Comparison of ENCODE assay signal across 30 cellular contexts in genomic region chr3:43729707-43730399, GRCh38. TPM values are rescaled to one million over a fixed set of nuclear protein-coding genes. Genes with fewer than 3 reads are reported as not detected.
DNase-seq lines count a peak whose midpoint lies in the region; ATAC-seq, FAIRE-seq and TF ChIP-seq lines count a peak whose summit lies in the region.
"Had no signal": no experiment of that assay in that cellular context is flagged by ENCODE, and none has a peak within 500 bp of the region (broad histone marks: within the 10 kb centered on the region; RNA-seq: fewer than 3 reads in every experiment).

No MANE protein-coding gene starts in this region.

- no peak overlapping the region for H3K9ac ChIP-seq in kidney (ENCODE audit: low read length in 2 of 2)

- no peak overlapping the region for H3K4me3 Mint-ChIP-seq in activated T-helper 2 cell treated with anti-CD3 and anti-CD28 coated beads, Interferon-gamma antibody, Interleukin-2, Interleukin-4, amounts not matched to agents 10 μg/mL and 5 μg/mL and 100 μg/mL, durations not matched to agents 14 hours and 24 hours and 36 hours (ENCODE audit: low read depth)
- H3K4me3 Mint-ChIP-seq: activated CD8-positive, alpha-beta T cell treated with anti-CD3 and anti-CD28 coated beads, Interleukin-2, amount 10 ng/mL, durations not matched to agents 7 days and 5 days; activated naive CD4-positive, alpha-beta T cell treated with anti-CD3 and anti-CD28 coated beads, Interleukin-2, amount 50 U/mL, for 24 hours; H9; immature natural killer cell; naive thymus-derived CD4-positive, alpha-beta T cell; stimulated activated memory B cell treated with anti-CD40 and anti-IgM and Interleukin-4, amounts not matched to agents 10 μg/mL and 1 μg/mL and 100 μg/mL, for 72 hours had no signal

- no peaks in the 10 kb centered on the region for H3K27me3 Mint-ChIP-seq in activated T-helper 2 cell treated with anti-CD3 and anti-CD28 coated beads, Interferon-gamma antibody, Interleukin-2, Interleukin-4, amounts not matched to agents 10 μg/mL and 5 μg/mL and 100 μg/mL, durations not matched to agents 14 hours and 24 hours and 36 hours (ENCODE audit: low read depth)
- H3K27me3 Mint-ChIP-seq: activated naive CD4-positive, alpha-beta T cell treated with anti-CD3 and anti-CD28 coated beads, Interleukin-2, amount 50 U/mL, for 24 hours; naive thymus-derived CD4-positive, alpha-beta T cell; stimulated activated memory B cell treated with anti-CD40 and anti-IgM and Interleukin-4, amounts not matched to agents 10 μg/mL and 1 μg/mL and 100 μg/mL, for 72 hours had no signal

- H3K27ac ChIP-seq in thyroid gland (peak overlapping the region; percentile 52 to 83 (median 64)), kidney (ENCODE audit: low read depth in 2 of 2, low read length in 2 of 2) (no peak overlapping the region)
- H3K27ac ChIP-seq: brain microvascular endothelial cell, gastroesophageal sphincter, left ventricle myocardium inferior, VCaP had no signal

- no peaks in the 10 kb centered on the region for H3K4me1 Mint-ChIP-seq in activated T-helper 2 cell treated with anti-CD3 and anti-CD28 coated beads, Interferon-gamma antibody, Interleukin-2, Interleukin-4, amounts not matched to agents 10 μg/mL and 5 μg/mL and 100 μg/mL, durations not matched to agents 14 hours and 24 hours and 36 hours (ENCODE audit: low read depth)
- H3K4me1 Mint-ChIP-seq: activated naive CD4-positive, alpha-beta T cell treated with anti-CD3 and anti-CD28 coated beads, Interleukin-2, amount 50 U/mL, for 24 hours; immature natural killer cell; naive thymus-derived CD4-positive, alpha-beta T cell; stimulated activated memory B cell treated with anti-CD40 and anti-IgM and Interleukin-4, amounts not matched to agents 10 μg/mL and 1 μg/mL and 100 μg/mL, for 72 hours had no signal

- no peaks in the 10 kb centered on the region for H3K9me3 Mint-ChIP-seq in activated T-helper 2 cell treated with anti-CD3 and anti-CD28 coated beads, Interferon-gamma antibody, Interleukin-2, Interleukin-4, amounts not matched to agents 10 μg/mL and 5 μg/mL and 100 μg/mL, durations not matched to agents 14 hours and 24 hours and 36 hours
- H3K9me3 Mint-ChIP-seq: activated naive CD4-positive, alpha-beta T cell treated with anti-CD3 and anti-CD28 coated beads, Interleukin-2, amount 50 U/mL, for 24 hours; H9; immature natural killer cell; naive thymus-derived CD4-positive, alpha-beta T cell; stimulated activated memory B cell treated with anti-CD40 and anti-IgM and Interleukin-4, amounts not matched to agents 10 μg/mL and 1 μg/mL and 100 μg/mL, for 72 hours had no signal

- 36 to 53% methylated on average over 1 of the region's 1 CpG for WGBS in thyroid gland, 2 donors

- no peak for FAIRE-seq in kidney (lab: Jason Lieb, UNC)

- H3K36me3 ChIP-seq in mucosa of descending colon (ENCODE audit: low read depth) (no peaks in the 10 kb centered on the region), thyroid gland (no peaks in the 10 kb centered on the region), kidney (ENCODE audit: control insufficient read depth in 1 of 2, insufficient read depth in 2 of 2, low read length in 2 of 2) (no peaks in the 10 kb centered on the region)
- H3K36me3 ChIP-seq: brain microvascular endothelial cell, left ventricle myocardium inferior, MG63 had no signal

- ATAC-seq in mucosa of descending colon, result peak; percentile 95
- ATAC-seq: activated CD8-positive, alpha-beta T cell treated with anti-CD3 and anti-CD28 coated beads, Interleukin-2, amount 10 ng/mL, durations not matched to agents 7 days and 5 days; gastroesophageal sphincter; naive thymus-derived CD4-positive, alpha-beta T cell; stimulated activated memory B cell treated with anti-CD40 and anti-IgM and Interleukin-4, amounts not matched to agents 10 μg/mL and 1 μg/mL and 100 μg/mL, for 72 hours had no signal

- intact Hi-C loops in mucosa of descending colon (cut with DNase I, micrococcal nuclease), result no loop called here
- intact Hi-C loops in thyroid gland (cut with DNase I), result no loop called here
- intact Hi-C loops in kidney (cut with DNase I), result no loop called here
- intact Hi-C loops in activated T-helper 2 cell treated with anti-CD3 and anti-CD28 coated beads, Interferon-gamma antibody, Interleukin-2, Interleukin-4, amounts not matched to agents 10 μg/mL and 5 μg/mL and 100 μg/mL, durations not matched to agents 14 hours and 24 hours and 36 hours (cut with micrococcal nuclease), result no loop called here

- no peaks in the 10 kb centered on the region for H3K36me3 Mint-ChIP-seq in activated T-helper 2 cell treated with anti-CD3 and anti-CD28 coated beads, Interferon-gamma antibody, Interleukin-2, Interleukin-4, amounts not matched to agents 10 μg/mL and 5 μg/mL and 100 μg/mL, durations not matched to agents 14 hours and 24 hours and 36 hours (ENCODE audit: low read depth)

- no peak for TF ChIP-seq CTCF in epithelial cell of esophagus (IDR thresholded peaks at IDR 0.05; ENCODE audit: insufficient read depth, low read depth, low read length, missing control alignments)
- no peak for TF ChIP-seq CTCF in mucosa of descending colon (IDR thresholded peaks at IDR 0.05)
- no peak for TF ChIP-seq CTCF in thyroid gland (IDR thresholded peaks at IDR 0.05)
- no peak for TF ChIP-seq CTCF in kidney (IDR thresholded peaks at IDR 0.05; ENCODE audit: borderline replicate concordance, extremely low read depth, insufficient read depth)
- no peak for TF ChIP-seq CTCF in GM20000 (IDR thresholded peaks at IDR 0.05; ENCODE audit: extremely low read depth, missing control alignments)

- H3K4me3 ChIP-seq in epithelial cell of esophagus (ENCODE audit: low read length) (no peak overlapping the region), mucosa of descending colon (no peak overlapping the region), thyroid gland (replicated peaks in 1 of 3) (no peak overlapping the region), kidney (ENCODE audit: low read length in 2 of 2) (no peak overlapping the region)
- H3K4me3 ChIP-seq: gastroesophageal sphincter, left ventricle myocardium inferior, MG63 had no signal

- H3K27me3 ChIP-seq in thyroid gland, result no peaks in the 10 kb centered on the region
- H3K27me3 ChIP-seq: brain microvascular endothelial cell, gastroesophageal sphincter, MG63 had no signal

- H3K9me3 ChIP-seq in mucosa of descending colon (no peaks in the 10 kb centered on the region), thyroid gland (no peaks in the 10 kb centered on the region), kidney (ENCODE audit: control insufficient read depth in 1 of 2, low read length in 2 of 2) (no peaks in the 10 kb centered on the region)
- H3K9me3 ChIP-seq: gastroesophageal sphincter, left ventricle myocardium inferior, MG63 had no signal

- DNase-seq in NCI-H2196 (lab: John Stamatoyannopoulos, UW; ENCODE audit: unreplicated experiment) (peak; percentile 1), NCI-H2196 treated with DMSO at 0.1 percent for 48 hours (lab: John Stamatoyannopoulos, UW; ENCODE audit: unreplicated experiment) (no peak), epithelial cell of esophagus (ENCODE audit: low read depth) (peak; percentile 42), mucosa of descending colon (peak; percentile 60 to 79 (median 60)), thyroid gland (peak; percentile 91 to 92), kidney (no peak), GM20000 (ENCODE audit: low spot score) (no peak)
- no peak for DNase-seq in activated T-helper 2 cell treated with anti-CD3 and anti-CD28 coated beads, Interferon-gamma antibody, Interleukin-2, Interleukin-4, amounts not matched to agents 10 μg/mL and 5 μg/mL and 100 μg/mL, durations not matched to agents 14 hours and 24 hours and 36 hours (ENCODE audit: low spot score)
- DNase-seq: 8988T; activated CD4-positive, alpha-beta T cell treated with anti-CD3 and anti-CD28 coated beads for 4 hours; activated CD8-positive, alpha-beta T cell treated with anti-CD3 and anti-CD28 coated beads, Interleukin-2, amount 10 ng/mL, durations not matched to agents 7 days and 5 days; amniotic stem cell; brain microvascular endothelial cell; C1 segment of cervical spinal cord; cerebellar nuclear complex; DMS53; H9; hypothalamus; immature natural killer cell; KBM-7; left ventricle myocardium inferior; MG63; naive thymus-derived CD4-positive, alpha-beta T cell; NCI-H2107; substantia nigra; T1000 had no signal

- H3K4me1 ChIP-seq in mucosa of descending colon (ENCODE audit: low read depth) (peaks cover 24% of the 10 kb centered on the region), thyroid gland (peaks cover 38 to 45% of the 10 kb centered on the region in 2 donors), kidney (ENCODE audit: control insufficient read depth in 1 of 2, insufficient read depth in 1 of 2, low read depth in 1 of 2, low read length in 2 of 2) (peaks cover 0 to 3% of the 10 kb centered on the region in 2 donors)

- TF ChIP-seq POLR2A in thyroid gland (IDR thresholded peaks at IDR 0.05), result no peak

- no peak overlapping the region for H3K27ac Mint-ChIP-seq in activated T-helper 2 cell treated with anti-CD3 and anti-CD28 coated beads, Interferon-gamma antibody, Interleukin-2, Interleukin-4, amounts not matched to agents 10 μg/mL and 5 μg/mL and 100 μg/mL, durations not matched to agents 14 hours and 24 hours and 36 hours
- H3K27ac Mint-ChIP-seq: activated CD8-positive, alpha-beta T cell treated with anti-CD3 and anti-CD28 coated beads, Interleukin-2, amount 10 ng/mL, durations not matched to agents 7 days and 5 days; activated naive CD4-positive, alpha-beta T cell treated with anti-CD3 and anti-CD28 coated beads, Interleukin-2, amount 50 U/mL, for 24 hours; H9; immature natural killer cell; stimulated activated memory B cell treated with anti-CD40 and anti-IgM and Interleukin-4, amounts not matched to agents 10 μg/mL and 1 μg/mL and 100 μg/mL, for 72 hours had no signal

RNA-seq across cellular contexts. Expression of gene ABHD5, which starts 39.1 kb away (rescaled TPM):
- total RNA-seq in mucosa of descending colon (10 to 100 TPM; 27.8 to 44.4 (median 31.7) TPM), thyroid gland (10 to 100 TPM; 33.1 to 45.4 (median 36.6) TPM), kidney (21.1 TPM)
- 19.0 TPM for polyA plus RNA-seq in kidney (ENCODE audit: insufficient read depth, low read depth, low replicate concordance)
- total RNA-seq in activated T-helper 2 cell treated with anti-CD3 and anti-CD28 coated beads, Interferon-gamma antibody, Interleukin-2, Interleukin-4, amounts not matched to agents 10 μg/mL and 5 μg/mL and 100 μg/mL, durations not matched to agents 14 hours and 24 hours and 36 hours, result 11.9 and 15.2 TPM in 2 replicates

Comparison
In these comparisons a context has a peak if more than half of its experiments do, and no peak if none do; other contexts are left out.
1. DNase-seq: peak in NCI-H2196 (single experiment), epithelial cell of esophagus (single experiment), mucosa of descending colon (3 of 3) and thyroid gland (2 of 2); none in NCI-H2196 treated with DMSO at 0.1 percent for 48 hours (single experiment), kidney (single experiment), GM20000 (single experiment) and activated T-helper 2 cell treated with anti-CD3 and anti-CD28 coated beads, Interferon-gamma antibody, Interleukin-2, Interleukin-4, amounts not matched to agents 10 μg/mL and 5 μg/mL and 100 μg/mL, durations not matched to agents 14 hours and 24 hours and 36 hours (single experiment).
2. H3K27ac ChIP-seq: peak in thyroid gland (3 of 3); none in kidney (0 of 2).